Comparison of ENCODE assay signal across 24 cellular contexts in genomic region chr2:237749961-237750360, GRCh38. TPM values are rescaled to one million over a fixed set of nuclear protein-coding genes. Genes with fewer than 3 reads are reported as not detected.
DNase-seq lines count a peak whose midpoint lies in the region; ATAC-seq and TF ChIP-seq lines count a peak whose summit lies in the region.
"Had no signal": no experiment of that assay in that cellular context is flagged by ENCODE, and none has a peak within 500 bp of the region (broad histone marks: within the 10 kb centered on the region; RNA-seq: fewer than 3 reads in every experiment).

No MANE protein-coding gene starts in this region.

- no peaks in the 10 kb centered on the region for H3K27me3 Mint-ChIP-seq in activated CD4-positive, alpha-beta T cell treated with anti-CD3 and anti-CD28 coated beads, Interleukin-2, amount 10 ng/mL, durations not matched to agents 24 days and 14 days
- no peaks in the 10 kb centered on the region for H3K27me3 Mint-ChIP-seq in natural killer cell (ENCODE audit: low read depth in 2 of 2)
- H3K27me3 Mint-ChIP-seq in natural killer cell treated with Interleukin-12 subunit alpha and Interleukin-12 subunit beta and Interleukin-15 and Interleukin-18, amount 100 ng/mL, for 72 hours, result no peaks in the 10 kb centered on the region
- no peaks in the 10 kb centered on the region for H3K27me3 Mint-ChIP-seq in central memory CD8-positive, alpha-beta T cell
- no peaks in the 10 kb centered on the region for H3K27me3 Mint-ChIP-seq in stimulated activated memory B cell treated with anti-CD40 and anti-IgM and Interleukin-4, amounts not matched to agents 10 μg/mL and 1 μg/mL and 100 μg/mL, for 72 hours

- no peak for TF ChIP-seq CTCF in natural killer cell (IDR thresholded peaks at IDR 0.05)

- ATAC-seq in natural killer cell (no peak), GM19463 (IDR thresholded peaks at IDR 0.05; ENCODE audit: unreplicated experiment) (no peak)
- no peak for ATAC-seq in natural killer cell treated with Interleukin-12 subunit alpha and Interleukin-12 subunit beta and Interleukin-15 and Interleukin-18, amount 100 ng/mL, for 72 hours
- ATAC-seq in central memory CD8-positive, alpha-beta T cell (replicated peaks; ENCODE audit: extremely low read depth, poor library complexity, severe bottlenecking), result no peak
- no peak for ATAC-seq in stimulated activated memory B cell treated with anti-CD40 and anti-IgM and Interleukin-4, amounts not matched to agents 10 μg/mL and 1 μg/mL and 100 μg/mL, for 72 hours
- ATAC-seq: HepG2, PC-3 had no signal

- H3K27ac Mint-ChIP-seq in activated CD4-positive, alpha-beta T cell treated with anti-CD3 and anti-CD28 coated beads, Interleukin-2, amount 10 ng/mL, durations not matched to agents 24 days and 14 days, result peak overlapping the region; percentile 1
- peak overlapping the region; percentile 4 to 61 for H3K27ac Mint-ChIP-seq in natural killer cell
- H3K27ac Mint-ChIP-seq in natural killer cell treated with Interleukin-12 subunit alpha and Interleukin-12 subunit beta and Interleukin-15 and Interleukin-18, amount 100 ng/mL, for 72 hours, result no peak overlapping the region
- H3K27ac Mint-ChIP-seq in central memory CD8-positive, alpha-beta T cell (ENCODE audit: low read depth), result peak overlapping the region; percentile 39
- peak overlapping the region; percentile 60 for H3K27ac Mint-ChIP-seq in stimulated activated memory B cell treated with anti-CD40 and anti-IgM and Interleukin-4, amounts not matched to agents 10 μg/mL and 1 μg/mL and 100 μg/mL, for 72 hours

- H3K36me3 Mint-ChIP-seq in activated CD4-positive, alpha-beta T cell treated with anti-CD3 and anti-CD28 coated beads, Interleukin-2, amount 10 ng/mL, durations not matched to agents 24 days and 14 days (ENCODE audit: low read depth), result peaks cover 70% of the 10 kb centered on the region
- H3K36me3 Mint-ChIP-seq in natural killer cell, result peaks cover 42% of the 10 kb centered on the region
- peaks cover 33% of the 10 kb centered on the region for H3K36me3 Mint-ChIP-seq in natural killer cell treated with Interleukin-12 subunit alpha and Interleukin-12 subunit beta and Interleukin-15 and Interleukin-18, amount 100 ng/mL, for 72 hours
- peaks cover 60% of the 10 kb centered on the region for H3K36me3 Mint-ChIP-seq in central memory CD8-positive, alpha-beta T cell (ENCODE audit: insufficient read depth)
- peaks cover 71% of the 10 kb centered on the region for H3K36me3 Mint-ChIP-seq in stimulated activated memory B cell treated with anti-CD40 and anti-IgM and Interleukin-4, amounts not matched to agents 10 μg/mL and 1 μg/mL and 100 μg/mL, for 72 hours

- intact Hi-C loops in activated CD4-positive, alpha-beta T cell treated with anti-CD3 and anti-CD28 coated beads, Interleukin-2, amount 10 ng/mL, durations not matched to agents 24 days and 14 days (cut with micrococcal nuclease), result loop anchor here (5.0 to 10.0 kb wide), 2 partner anchors 168 to 235 kb away; no protein-coding TSS in a partner anchor
- intact Hi-C loops in natural killer cell (cut with micrococcal nuclease), result no loop called here

- DNase-seq in activated CD4-positive, alpha-beta T cell treated with anti-CD3 and anti-CD28 coated beads, Interleukin-2, amount 10 ng/mL, durations not matched to agents 24 days and 14 days, result no peak
- DNase-seq in activated CD4-positive, alpha-beta T cell treated with anti-CD3 and anti-CD28 coated beads for 4 hours, result no peak
- no peak for DNase-seq in natural killer cell
- no peak for DNase-seq in natural killer cell treated with Interleukin-12 subunit alpha and Interleukin-12 subunit beta and Interleukin-15 and Interleukin-18, amount 100 ng/mL, for 72 hours (ENCODE audit: low spot score)
- DNase-seq in central memory CD8-positive, alpha-beta T cell (ENCODE audit: low spot score in 2 of 2), result no peak
- no peak for DNase-seq in NCI-H345 (lab: John Stamatoyannopoulos, UW)
- DNase-seq: 8988T; ACHN; DMS53; GM23248; H7; Karpas-422; NCI-H1092 treated with DMSO at 0.1 percent for 48 hours; NCI-H1436; NCI-H187 treated with DMSO at 0.1 percent for 48 hours; NCI-H2107; NCI-H446; NCI-H524 treated with DMSO at 0.1 percent for 48 hours; NCI-H82; NK-92 treated with Interleukin-12 subunit alpha and Interleukin-12 subunit beta, amount 100 ng/mL, for 24 hours; PC-3 had no signal

- peaks cover 21% of the 10 kb centered on the region for H3K4me1 Mint-ChIP-seq in activated CD4-positive, alpha-beta T cell treated with anti-CD3 and anti-CD28 coated beads, Interleukin-2, amount 10 ng/mL, durations not matched to agents 24 days and 14 days
- peaks cover 20 to 22% of the 10 kb centered on the region in 2 donors for H3K4me1 Mint-ChIP-seq in natural killer cell
- peaks cover 21 to 30% of the 10 kb centered on the region in 2 donors for H3K4me1 Mint-ChIP-seq in natural killer cell treated with Interleukin-12 subunit alpha and Interleukin-12 subunit beta and Interleukin-15 and Interleukin-18, amount 100 ng/mL, for 72 hours (ENCODE audit: low read depth in 2 of 2)
- H3K4me1 Mint-ChIP-seq in central memory CD8-positive, alpha-beta T cell, result peaks cover 29% of the 10 kb centered on the region
- H3K4me1 Mint-ChIP-seq in stimulated activated memory B cell treated with anti-CD40 and anti-IgM and Interleukin-4, amounts not matched to agents 10 μg/mL and 1 μg/mL and 100 μg/mL, for 72 hours, result peaks cover 38% of the 10 kb centered on the region

- no peaks in the 10 kb centered on the region for H3K9me3 Mint-ChIP-seq in activated CD4-positive, alpha-beta T cell treated with anti-CD3 and anti-CD28 coated beads, Interleukin-2, amount 10 ng/mL, durations not matched to agents 24 days and 14 days
- no peaks in the 10 kb centered on the region for H3K9me3 Mint-ChIP-seq in natural killer cell
- H3K9me3 Mint-ChIP-seq in natural killer cell treated with Interleukin-12 subunit alpha and Interleukin-12 subunit beta and Interleukin-15 and Interleukin-18, amount 100 ng/mL, for 72 hours, result no peaks in the 10 kb centered on the region
- no peaks in the 10 kb centered on the region for H3K9me3 Mint-ChIP-seq in central memory CD8-positive, alpha-beta T cell
- H3K9me3 Mint-ChIP-seq in stimulated activated memory B cell treated with anti-CD40 and anti-IgM and Interleukin-4, amounts not matched to agents 10 μg/mL and 1 μg/mL and 100 μg/mL, for 72 hours, result peaks cover 2% of the 10 kb centered on the region

- H3K4me3 Mint-ChIP-seq in activated CD4-positive, alpha-beta T cell treated with anti-CD3 and anti-CD28 coated beads, Interleukin-2, amount 10 ng/mL, durations not matched to agents 24 days and 14 days, result no peak overlapping the region
- no peak overlapping the region for H3K4me3 Mint-ChIP-seq in natural killer cell
- H3K4me3 Mint-ChIP-seq in natural killer cell treated with Interleukin-12 subunit alpha and Interleukin-12 subunit beta and Interleukin-15 and Interleukin-18, amount 100 ng/mL, for 72 hours, result no peak overlapping the region
- H3K4me3 Mint-ChIP-seq in central memory CD8-positive, alpha-beta T cell, result no peak overlapping the region
- no peak overlapping the region for H3K4me3 Mint-ChIP-seq in stimulated activated memory B cell treated with anti-CD40 and anti-IgM and Interleukin-4, amounts not matched to agents 10 μg/mL and 1 μg/mL and 100 μg/mL, for 72 hours

RNA-seq across cellular contexts. Expression of gene RBM44, which starts 48.6 kb away (rescaled TPM):
- total RNA-seq in activated CD4-positive, alpha-beta T cell treated with anti-CD3 and anti-CD28 coated beads, Interleukin-2, amount 10 ng/mL, durations not matched to agents 24 days and 14 days, result 0.42 and 0.57 TPM in 2 replicates
- 1 to 10 TPM; 1.8 to 5.0 (median 2.9) TPM for total RNA-seq in natural killer cell
- 1 to 10 TPM in 1 of 2 donors, under 1 TPM in 1; 0.45 to 3.2 TPM for total RNA-seq in natural killer cell treated with Interleukin-12 subunit alpha and Interleukin-12 subunit beta and Interleukin-15 and Interleukin-18, amount 100 ng/mL, for 72 hours

Comparison
In these comparisons a context has a peak if more than half of its experiments do, and no peak if none do; other contexts are left out.
1. H3K27ac Mint-ChIP-seq: peak in activated CD4-positive, alpha-beta T cell treated with anti-CD3 and anti-CD28 coated beads, Interleukin-2, amount 10 ng/mL, durations not matched to agents 24 days and 14 days (single experiment), natural killer cell (2 of 2), central memory CD8-positive, alpha-beta T cell (single experiment) and stimulated activated memory B cell treated with anti-CD40 and anti-IgM and Interleukin-4, amounts not matched to agents 10 μg/mL and 1 μg/mL and 100 μg/mL, for 72 hours (single experiment); none in natural killer cell treated with Interleukin-12 subunit alpha and Interleukin-12 subunit beta and Interleukin-15 and Interleukin-18, amount 100 ng/mL, for 72 hours (0 of 2).